In the genomic region with DNA sequence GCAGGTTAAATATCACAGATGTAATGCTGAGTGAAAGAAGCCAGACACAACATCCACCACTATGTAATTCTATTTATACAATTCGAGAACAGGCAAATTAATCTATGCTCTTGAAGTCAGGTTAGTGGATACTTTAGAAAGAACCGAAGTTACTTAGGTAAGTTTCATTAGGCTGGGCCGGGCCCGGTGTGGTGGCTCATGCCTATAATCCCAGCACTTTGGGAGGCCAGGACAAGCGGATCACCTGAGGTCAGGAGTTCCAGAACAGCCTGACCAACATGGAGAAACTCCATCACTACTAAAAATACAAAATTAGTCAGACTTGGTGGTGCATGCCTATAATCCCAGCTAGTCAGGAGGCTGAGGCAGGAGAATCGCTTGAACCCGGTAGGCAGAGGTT, we compare ENCODE assay signal across 25 cellular contexts.
"Had no signal": no experiment of that assay in that cellular context is flagged by ENCODE, and none has a peak within 500 bp of the region (broad histone marks: within the 10 kb centered on the region; RNA-seq: fewer than 3 reads in every experiment).

No MANE protein-coding gene starts in this region.

- DNase-seq: colonic mucosa; cortex of kidney; dermis blood vessel endothelial cell; dorsolateral prefrontal cortex; effector CD4-positive, alpha-beta T cell; effector CD8-positive, alpha-beta T cell; effector memory CD4-positive, alpha-beta T cell; effector memory CD8-positive, alpha-beta T cell; endodermal cell; erythroblast; esophagus squamous epithelium; foreskin fibroblast; foreskin keratinocyte; foreskin melanocyte; gastrocnemius medialis; glutamatergic neuron; head of caudate nucleus; heart left ventricle; heart right ventricle had no signal

- FAIRE-seq: colon, endometrium, endothelial cell of umbilical vein, frontal cortex had no signal

- ATAC-seq: effector memory CD8-positive, alpha-beta T cell; esophagus mucosa; foreskin keratinocyte; gastrocnemius medialis; gastroesophageal sphincter; heart left ventricle; heart right ventricle had no signal
